12 cellular contexts compared by ENCODE assay signal in genomic region chr6:160509610-160510009, GRCh38.
DNase-seq lines count a peak whose midpoint lies in the region; ATAC-seq and TF ChIP-seq lines count a peak whose summit lies in the region.
"Had no signal": no experiment of that assay in that cellular context is flagged by ENCODE, and none has a peak within 500 bp of the region (broad histone marks: within the 10 kb centered on the region; RNA-seq: fewer than 3 reads in every experiment).

No MANE protein-coding gene starts in this region.

- peak overlapping the region; percentile 42 to 82 for H3K27ac Mint-ChIP-seq in natural killer cell
- H3K27ac Mint-ChIP-seq: CD8-positive, alpha-beta memory T cell had no signal

- peak overlapping the region; percentile 0 for H3K27ac ChIP-seq in adipose tissue (ENCODE audit: low read depth, low read length)
- H3K27ac ChIP-seq: BLaER1 had no signal

- no peak for TF ChIP-seq CTCF in natural killer cell (IDR thresholded peaks at IDR 0.05)

- DNase-seq in left lobe of liver (ENCODE audit: low spot score) (no peak), natural killer cell (no peak), D341Med (ENCODE audit: low spot score) (no peak), NCI-H2196 (lab: John Stamatoyannopoulos, UW; ENCODE audit: unreplicated experiment) (no peak)
- no peak for DNase-seq in effector CD4-positive, alpha-beta T cell
- DNase-seq in stimulated activated CD4-positive, alpha-beta T cell treated with anti-CD3 and anti-CD28 coated beads, Interleukin-1b, Interleukin-23, amount 100 ng/mL, for 48 hours, result no peak
- DNase-seq: AML-193; Caco-2; CD8-positive, alpha-beta memory T cell; DMS 273 treated with DMSO at 0.1 percent for 48 hours had no signal

- H3K9me3 Mint-ChIP-seq in natural killer cell, result peaks cover 0 to under 1% of the 10 kb centered on the region in 2 donors

- peaks cover 27 to 48% of the 10 kb centered on the region in 2 donors for H3K4me1 Mint-ChIP-seq in natural killer cell

- WGBS in adipose tissue, 3 donors, result 76 to 82% (median 79%) methylated on average over 2 of the region's 2 CpGs

- no peaks in the 10 kb centered on the region for H3K27me3 Mint-ChIP-seq in natural killer cell (ENCODE audit: low read depth in 2 of 2)

- peaks cover 3% of the 10 kb centered on the region for H3K36me3 Mint-ChIP-seq in natural killer cell

- H3K4me3 Mint-ChIP-seq in natural killer cell, result peak overlapping the region; percentile 8
- H3K4me3 Mint-ChIP-seq: CD8-positive, alpha-beta memory T cell had no signal

- intact Hi-C loops in natural killer cell (cut with micrococcal nuclease), result no loop called here

- ATAC-seq in left lobe of liver (peak; percentile 33), natural killer cell (peak; percentile 44 to 57 (median 50))
